15 cellular contexts compared by ENCODE assay signal in the genomic region with DNA sequence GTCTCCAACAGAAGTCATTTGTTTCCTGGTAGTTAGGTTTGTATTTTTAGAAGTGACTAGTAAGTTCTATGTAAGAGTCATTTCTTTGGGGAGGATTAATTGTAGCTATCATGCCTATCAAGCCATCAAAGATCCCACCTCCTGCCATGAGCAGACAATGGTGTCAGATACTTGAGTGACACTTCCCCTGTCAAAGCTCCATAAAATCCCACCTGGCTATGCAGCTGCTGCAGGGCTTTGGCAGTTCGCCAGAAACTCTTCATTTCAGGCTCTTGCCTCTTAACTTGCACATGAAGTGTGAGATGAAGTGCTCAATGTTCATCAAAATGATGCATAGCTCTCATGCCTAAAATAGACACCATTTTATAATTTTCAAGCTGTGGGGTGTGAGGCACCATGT.
DNase-seq lines count a peak whose midpoint lies in the region; ATAC-seq and TF ChIP-seq lines count a peak whose summit lies in the region.
"Had no signal": no experiment of that assay in that cellular context is flagged by ENCODE, and none has a peak within 500 bp of the region (broad histone marks: within the 10 kb centered on the region; RNA-seq: fewer than 3 reads in every experiment).

No MANE protein-coding gene starts in this region.

- H3K27me3 Mint-ChIP-seq in brain = peaks cover 5% of the 10 kb centered on the region
- H3K27me3 Mint-ChIP-seq in natural killer cell treated with Interleukin-12 subunit alpha and Interleukin-12 subunit beta and Interleukin-15 and Interleukin-18, amount 100 ng/mL, for 72 hours = no peaks in the 10 kb centered on the region
- no peaks in the 10 kb centered on the region for H3K27me3 Mint-ChIP-seq in activated CD4-positive, alpha-beta T cell treated with anti-CD3 and anti-CD28 coated beads, Interleukin-2, amount 10 ng/mL, durations not matched to agents 24 days and 14 days
- H3K27me3 Mint-ChIP-seq: naive thymus-derived CD4-positive, alpha-beta T cell; T-helper 17 cell had no signal

- no peak for TF ChIP-seq EP300 in upper lobe of left lung (IDR thresholded peaks at IDR 0.05)

- intact Hi-C loops in activated CD4-positive, alpha-beta T cell treated with anti-CD3 and anti-CD28 coated beads, Interleukin-2, amount 10 ng/mL, durations not matched to agents 24 days and 14 days (cut with micrococcal nuclease) = no loop called here

- peaks cover 3 to 17% (median 14%) of the 10 kb centered on the region in 5 experiments for H3K9me3 Mint-ChIP-seq in brain
- peaks cover 17% of the 10 kb centered on the region for H3K9me3 Mint-ChIP-seq in natural killer cell treated with Interleukin-12 subunit alpha and Interleukin-12 subunit beta and Interleukin-15 and Interleukin-18, amount 100 ng/mL, for 72 hours
- H3K9me3 Mint-ChIP-seq in activated CD4-positive, alpha-beta T cell treated with anti-CD3 and anti-CD28 coated beads, Interleukin-2, amount 10 ng/mL, durations not matched to agents 24 days and 14 days = no peaks in the 10 kb centered on the region

- peak overlapping the region in 3 of 5 experiments; percentile 69 to 80 (median 72) for H3K27ac Mint-ChIP-seq in brain
- no peak overlapping the region for H3K27ac Mint-ChIP-seq in natural killer cell treated with Interleukin-12 subunit alpha and Interleukin-12 subunit beta and Interleukin-15 and Interleukin-18, amount 100 ng/mL, for 72 hours
- no peak overlapping the region for H3K27ac Mint-ChIP-seq in activated CD4-positive, alpha-beta T cell treated with anti-CD3 and anti-CD28 coated beads, Interleukin-2, amount 10 ng/mL, durations not matched to agents 24 days and 14 days
- H3K27ac Mint-ChIP-seq: GM23338; naive thymus-derived CD4-positive, alpha-beta T cell; T-helper 17 cell had no signal

- H3K4me1 Mint-ChIP-seq in brain = peaks cover 35% of the 10 kb centered on the region
- H3K4me1 Mint-ChIP-seq in natural killer cell treated with Interleukin-12 subunit alpha and Interleukin-12 subunit beta and Interleukin-15 and Interleukin-18, amount 100 ng/mL, for 72 hours (ENCODE audit: low read depth in 2 of 2) = no peaks in the 10 kb centered on the region
- H3K4me1 Mint-ChIP-seq in activated CD4-positive, alpha-beta T cell treated with anti-CD3 and anti-CD28 coated beads, Interleukin-2, amount 10 ng/mL, durations not matched to agents 24 days and 14 days = no peaks in the 10 kb centered on the region
- H3K4me1 Mint-ChIP-seq: GM23338; naive thymus-derived CD4-positive, alpha-beta T cell; T-helper 17 cell had no signal

- no peak overlapping the region for H3K4me3 Mint-ChIP-seq in brain
- no peak overlapping the region for H3K4me3 Mint-ChIP-seq in natural killer cell treated with Interleukin-12 subunit alpha and Interleukin-12 subunit beta and Interleukin-15 and Interleukin-18, amount 100 ng/mL, for 72 hours
- no peak overlapping the region for H3K4me3 Mint-ChIP-seq in activated CD4-positive, alpha-beta T cell treated with anti-CD3 and anti-CD28 coated beads, Interleukin-2, amount 10 ng/mL, durations not matched to agents 24 days and 14 days
- H3K4me3 Mint-ChIP-seq: GM23338; naive thymus-derived CD4-positive, alpha-beta T cell; T-helper 17 cell had no signal

- ATAC-seq in natural killer cell treated with Interleukin-12 subunit alpha and Interleukin-12 subunit beta and Interleukin-15 and Interleukin-18, amount 100 ng/mL, for 72 hours = no peak
- ATAC-seq in upper lobe of left lung (ENCODE audit: low FRiP score in 2 of 2) = no peak
- ATAC-seq: GM23338; naive thymus-derived CD4-positive, alpha-beta T cell; T-helper 17 cell had no signal

- H3K9me3 ChIP-seq in upper lobe of left lung = no peaks in the 10 kb centered on the region

- WGBS in upper lobe of left lung, 2 donors = 20 to 33% methylated on average over 1 of the region's 1 CpG

- no peak for TF ChIP-seq POLR2A in upper lobe of left lung (IDR thresholded peaks at IDR 0.05)

- H3K4me3 ChIP-seq in upper lobe of left lung = no peak overlapping the region
- H3K4me3 ChIP-seq: GM23338 had no signal

- H3K27ac ChIP-seq in upper lobe of left lung = no peak overlapping the region

- H3K36me3 Mint-ChIP-seq in brain = no peaks in the 10 kb centered on the region
- H3K36me3 Mint-ChIP-seq in natural killer cell treated with Interleukin-12 subunit alpha and Interleukin-12 subunit beta and Interleukin-15 and Interleukin-18, amount 100 ng/mL, for 72 hours = no peaks in the 10 kb centered on the region
- H3K36me3 Mint-ChIP-seq in activated CD4-positive, alpha-beta T cell treated with anti-CD3 and anti-CD28 coated beads, Interleukin-2, amount 10 ng/mL, durations not matched to agents 24 days and 14 days (ENCODE audit: low read depth) = no peaks in the 10 kb centered on the region
- H3K36me3 Mint-ChIP-seq: naive thymus-derived CD4-positive, alpha-beta T cell had no signal

- H3K27me3 ChIP-seq in upper lobe of left lung = no peaks in the 10 kb centered on the region

- peak; percentile 99 for DNase-seq in DMS153 treated with DMSO at 0.1 percent for 48 hours (lab: John Stamatoyannopoulos, UW; ENCODE audit: unreplicated experiment)
- peak; percentile 8 for DNase-seq in NCI-H1436 treated with DMSO at 0.1 percent for 48 hours (lab: John Stamatoyannopoulos, UW)
- DNase-seq in NCI-H510A (lab: John Stamatoyannopoulos, UW) = peak; percentile 97
- DNase-seq in natural killer cell treated with Interleukin-12 subunit alpha and Interleukin-12 subunit beta and Interleukin-15 and Interleukin-18, amount 100 ng/mL, for 72 hours (ENCODE audit: low spot score) = no peak
- DNase-seq in upper lobe of left lung = no peak
- no peak for DNase-seq in activated CD4-positive, alpha-beta T cell treated with anti-CD3 and anti-CD28 coated beads, Interleukin-2, amount 10 ng/mL, durations not matched to agents 24 days and 14 days
- no peak for DNase-seq in stimulated activated CD4-positive, alpha-beta T cell treated with anti-CD3 and anti-CD28 coated beads, Interleukin-4, amount 100 ng/mL, for 24 hours
- DNase-seq: activated CD8-positive, alpha-beta memory T cell treated with anti-CD3 and anti-CD28 coated beads, Interleukin-2, amount 50 U/mL, for 48 hours; activated naive CD4-positive, alpha-beta T cell treated with anti-CD3 and anti-CD28 coated beads, Interleukin-2, amount 50 U/mL, for 16 hours; C1 segment of cervical spinal cord; naive thymus-derived CD4-positive, alpha-beta T cell; stimulated activated CD4-positive, alpha-beta T cell treated with anti-CD3 and anti-CD28 coated beads, Interleukin-15, amount 100 ng/mL, for 24 hours; T-helper 17 cell had no signal

- TF ChIP-seq CTCF in brain (conservative IDR thresholded peaks at IDR 0.05) (no peak), upper lobe of left lung (IDR thresholded peaks at IDR 0.05) (no peak)

- H3K36me3 ChIP-seq in upper lobe of left lung = no peaks in the 10 kb centered on the region

- no peaks in the 10 kb centered on the region for H3K4me1 ChIP-seq in upper lobe of left lung

Comparison
In these comparisons a context has a peak if more than half of its experiments do, and no peak if none do; other contexts are left out.
1. DNase-seq: peak in DMS153 treated with DMSO at 0.1 percent for 48 hours (single experiment), NCI-H1436 treated with DMSO at 0.1 percent for 48 hours (single experiment) and NCI-H510A (single experiment); none in natural killer cell treated with Interleukin-12 subunit alpha and Interleukin-12 subunit beta and Interleukin-15 and Interleukin-18, amount 100 ng/mL, for 72 hours (single experiment), upper lobe of left lung (0 of 2), activated CD4-positive, alpha-beta T cell treated with anti-CD3 and anti-CD28 coated beads, Interleukin-2, amount 10 ng/mL, durations not matched to agents 24 days and 14 days (single experiment) and stimulated activated CD4-positive, alpha-beta T cell treated with anti-CD3 and anti-CD28 coated beads, Interleukin-4, amount 100 ng/mL, for 24 hours (single experiment).
2. H3K27ac Mint-ChIP-seq: peak in brain (3 of 5); none in natural killer cell treated with Interleukin-12 subunit alpha and Interleukin-12 subunit beta and Interleukin-15 and Interleukin-18, amount 100 ng/mL, for 72 hours (0 of 2) and activated CD4-positive, alpha-beta T cell treated with anti-CD3 and anti-CD28 coated beads, Interleukin-2, amount 10 ng/mL, durations not matched to agents 24 days and 14 days (single experiment).